ENCODE assay signal across 1 cellular context in the genomic region with DNA sequence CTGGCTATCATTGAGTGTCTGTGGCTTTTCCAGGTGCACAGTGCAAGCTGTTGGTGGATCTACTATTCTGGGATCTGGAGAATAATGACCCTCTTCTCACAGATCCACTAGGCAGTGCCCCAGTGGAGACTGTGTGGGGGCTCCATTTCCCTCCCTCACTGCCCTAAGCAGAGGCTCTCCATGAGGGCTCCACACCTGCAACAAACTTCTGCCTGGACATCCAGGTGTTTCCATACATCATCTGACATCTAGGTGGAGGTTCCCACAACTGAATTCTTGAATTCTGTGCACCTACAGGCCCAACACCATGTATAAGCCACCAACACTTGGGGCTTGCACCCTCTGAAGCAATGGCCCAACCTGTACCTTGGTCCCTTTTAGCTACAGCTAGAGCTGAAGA.
TF ChIP-seq lines count a peak whose summit lies in the region.

No MANE protein-coding gene starts in this region.

TF ChIP-seq in HEK293, 187 proteins besides CTCF, POLR2A, EP300 and RAD21 (continued from another document):
- no peak for TF ChIP-seq TSHZ1 (tag by site-specific recombination; IDR thresholded peaks at IDR 0.05; ENCODE audit: borderline replicate concordance)
- TF ChIP-seq ATF2 (tag by site-specific recombination; IDR thresholded peaks at IDR 0.05; ENCODE audit: low read depth) = no peak
- no peak for TF ChIP-seq GLIS1 (tag by site-specific recombination; IDR thresholded peaks at IDR 0.05)
- no peak for TF ChIP-seq HOXC10 (CRISPR knock-in tag; IDR thresholded peaks at IDR 0.05)
- TF ChIP-seq SCRT1 (tag by site-specific recombination; IDR thresholded peaks at IDR 0.05; ENCODE audit: borderline replicate concordance) = no peak
